Comparison of ENCODE assay signal across 9 cellular contexts in genomic region chr12:57766464-57767311, GRCh38. TPM values are rescaled to one million over a fixed set of nuclear protein-coding genes. Genes with fewer than 3 reads are reported as not detected.
DNase-seq lines count a peak whose midpoint lies in the region; ATAC-seq, FAIRE-seq and TF ChIP-seq lines count a peak whose summit lies in the region.
"Had no signal": no experiment of that assay in that cellular context is flagged by ENCODE, and none has a peak within 500 bp of the region (broad histone marks: within the 10 kb centered on the region; RNA-seq: fewer than 3 reads in every experiment).

Gene CYP27B1, minus strand, starts transcription at chr12:57767078. Its CDS starts 37 bp downstream, at chr12:57767041.

- H3K9ac ChIP-seq in IMR-90 (ENCODE audit: low read depth, low read length) = no peak within 1 kb of the TSS
- H3K9ac ChIP-seq in kidney (ENCODE audit: low read length in 2 of 2) = peak within 1 kb of the TSS; percentile 34 to 42

- no peak for TF ChIP-seq POLR2A in IMR-90 (IDR thresholded peaks at IDR 0.05; ENCODE audit: low read depth, low read length)
- TF ChIP-seq POLR2A in tibial nerve (IDR thresholded peaks at IDR 0.05) = no peak

- POLR2A ChIA-PET in IMR-90 (lab: Charles Lee; ENCODE audit: unreplicated experiment) = no interaction called here

- no peak within 1 kb of the TSS for H2BK20ac ChIP-seq in IMR-90 (ENCODE audit: low read depth, low read length)

- H3K4me1 Mint-ChIP-seq in CD14-positive monocyte = peaks cover 42% of the 10 kb centered on the region

- no peak within 1 kb of the TSS for H2BK15ac ChIP-seq in IMR-90 (ENCODE audit: low read depth, low read length)

- no TSS peak for BruUV-seq in IMR-90 (replicated peaks; lab: Mats Ljungman, UMichigan)

- H3K36me3 Mint-ChIP-seq in CD14-positive monocyte = peaks cover 23 to 27% of the 10 kb centered on the region in 2 donors

- WGBS in IMR-90 (ENCODE audit: extremely low coverage in 2 of 2, insufficient read length in 1 of 2), 2 experiments = 11% methylated on average over 24 of the region's 38 CpGs; no CpG with 5 or more reads in 1 of the 2 experiments
- WGBS in tibial nerve, 2 donors = 3 to 7% methylated on average over 25 to 38 of the region's 38 CpGs

- CTCF ChIA-PET in IMR-90 (lab: Yijun Ruan, JAX) = interaction anchor here (0.7 kb wide), 1 partner anchor 11 kb away, joined by 3 read pairs; no protein-coding TSS in a partner anchor

- H3K79me1 ChIP-seq in IMR-90 (ENCODE audit: low read depth in 1 of 2, low read length in 2 of 2) = peaks cover 10 to 14% of the 10 kb centered on the region in 2 experiments; a peak in 3 of 4 replicates

- H3K27ac Mint-ChIP-seq in CD14-positive monocyte = peak within 1 kb of the TSS in 1 of 7 donors; percentile 41

- H3K27ac ChIP-seq in IMR-90 (ENCODE audit: insufficient read depth, low read length) (no peak within 1 kb of the TSS), kidney (ENCODE audit: low read depth in 2 of 2, low read length in 2 of 2) (peak within 1 kb of the TSS in 1 of 2 donors; percentile 27), tibial nerve (no peak within 1 kb of the TSS)

- peaks cover 1% of the 10 kb centered on the region; the same call in 1 of the 2 replicates for H3K36me3 ChIP-seq in IMR-90 (ENCODE audit: control insufficient read depth, insufficient read depth, low read length)
- H3K36me3 ChIP-seq in kidney (ENCODE audit: control insufficient read depth in 1 of 2, insufficient read depth in 2 of 2, low read length in 2 of 2) = peaks cover 0 to 5% of the 10 kb centered on the region in 2 donors
- peaks cover 0 to 30% (median 0%) of the 10 kb centered on the region in 3 donors for H3K36me3 ChIP-seq in tibial nerve

- TF ChIP-seq CTCF in CD14-positive monocyte (IDR thresholded peaks at IDR 0.05) (no peak), IMR-90 (conservative IDR thresholded peaks at IDR 0.05; ENCODE audit: low read depth, low read length) (no peak), astrocyte of the cerebellum (IDR thresholded peaks at IDR 0.05; ENCODE audit: low read depth, low read length, missing control alignments) (no peak), kidney (IDR thresholded peaks at IDR 0.05; ENCODE audit: borderline replicate concordance, extremely low read depth, insufficient read depth) (no peak), tibial nerve (IDR thresholded peaks at IDR 0.05) (no peak)

- H3K27me3 ChIP-seq in IMR-90 (ENCODE audit: control insufficient read depth, insufficient read depth, low read length) (peaks cover 43% of the 10 kb centered on the region), tibial nerve (peaks cover 2 to 49% of the 10 kb centered on the region in 2 donors)

- peaks cover 51 to 55% (median 54%) of the 10 kb centered on the region in 3 donors for H3K27me3 Mint-ChIP-seq in CD14-positive monocyte (ENCODE audit: low read depth in 3 of 3)

- peaks cover 0 to 18% (median 5%) of the 10 kb centered on the region in 7 donors for H3K9me3 Mint-ChIP-seq in CD14-positive monocyte

- peak within 1 kb of the TSS; percentile 47 to 95 for H3K4me3 Mint-ChIP-seq in CD14-positive monocyte

- no peak within 1 kb of the TSS for H4K8ac ChIP-seq in IMR-90 (ENCODE audit: low read depth in 2 of 2, low read length in 2 of 2)

- H4K91ac ChIP-seq in IMR-90 (ENCODE audit: insufficient read depth, low read depth, low read length) = no peak within 1 kb of the TSS

- H2BK120ac ChIP-seq in IMR-90 (ENCODE audit: low read depth, low read length) = no peak within 1 kb of the TSS

- no peak within 1 kb of the TSS for H3K4ac ChIP-seq in IMR-90 (ENCODE audit: low read depth, low read length)

- FAIRE-seq in kidney (lab: Jason Lieb, UNC) = no peak
- FAIRE-seq: islet of Langerhans had no signal

- no peak within 1 kb of the TSS for H3K14ac ChIP-seq in IMR-90 (replicated peaks; ENCODE audit: low read depth, low read length)

- no peak within 1 kb of the TSS for H2AK5ac ChIP-seq in IMR-90 (ENCODE audit: low read depth, low read length)

- peaks cover 2% of the 10 kb centered on the region; the same call in 1 of the 2 replicates for H3K9me3 ChIP-seq in IMR-90 (ENCODE audit: control insufficient read depth, insufficient read depth, low read length)
- H3K9me3 ChIP-seq in kidney (ENCODE audit: control insufficient read depth in 1 of 2, low read length in 2 of 2) = no peaks in the 10 kb centered on the region
- no peaks in the 10 kb centered on the region for H3K9me3 ChIP-seq in tibial nerve

- TF ChIP-seq RAD21 in IMR-90 (IDR thresholded peaks at IDR 0.05; ENCODE audit: low read length) = no peak

- no peak within 1 kb of the TSS for H4K5ac ChIP-seq in IMR-90 (ENCODE audit: low read depth, low read length)

- H4K20me1 ChIP-seq in IMR-90 (ENCODE audit: insufficient read depth, low read length) = no peaks in the 10 kb centered on the region

- H3K9me1 ChIP-seq in IMR-90 (ENCODE audit: insufficient read depth, low read length) = peaks cover 9% of the 10 kb centered on the region

- dilution Hi-C loops in IMR-90 (cut with HindIII; ENCODE audit: low sequenced_read_pairs, unreplicated experiment) = no loop called here

- H3K23ac ChIP-seq in IMR-90 (ENCODE audit: low read depth, low read length) = peak within 1 kb of the TSS; percentile 71; the same call in 1 of the 2 replicates

- peak within 1 kb of the TSS; percentile 10 for H3K4me3 ChIP-seq in IMR-90 (ENCODE audit: insufficient read depth, low read depth, low read length)
- H3K4me3 ChIP-seq in astrocyte of the cerebellum (ENCODE audit: low read depth, low read length) = peak within 1 kb of the TSS; percentile 9
- peak within 1 kb of the TSS; percentile 55 to 59 for H3K4me3 ChIP-seq in kidney (ENCODE audit: low read length in 2 of 2)
- H3K4me3 ChIP-seq in tibial nerve = peak within 1 kb of the TSS in 3 of 4 donors; percentile 12 to 46 (median 41)

- H2BK5ac ChIP-seq in IMR-90 (ENCODE audit: low read depth, low read length, poor library complexity, severe bottlenecking) = no peak within 1 kb of the TSS

- H3K4me1 ChIP-seq in IMR-90 (ENCODE audit: control insufficient read depth, insufficient read depth, low read length) (peaks cover 11% of the 10 kb centered on the region; the same call in 1 of the 2 replicates), kidney (ENCODE audit: control insufficient read depth in 1 of 2, insufficient read depth in 1 of 2, low read depth in 1 of 2, low read length in 2 of 2) (peaks cover 17 to 30% of the 10 kb centered on the region in 2 donors), tibial nerve (peaks cover 0 to 43% (median 35%) of the 10 kb centered on the region in 4 donors)

- no peak within 1 kb of the TSS for H2AK9ac ChIP-seq in IMR-90 (replicated peaks; ENCODE audit: low read depth, low read length, poor library complexity)

- no peak for DNase-seq in CD14-positive monocyte (ENCODE audit: low spot score)
- DNase-seq in IMR-90 = peak; percentile 7
- DNase-seq in astrocyte of the cerebellum (ENCODE audit: low read depth) = no peak
- no peak for DNase-seq in kidney
- no peak for DNase-seq in tibial nerve (ENCODE audit: low spot score in 2 of 2)

- H3K4me2 ChIP-seq in IMR-90 (ENCODE audit: low read depth, low read length) = peak within 1 kb of the TSS; percentile 70

- intact Hi-C loops in CD14-positive monocyte (cut with micrococcal nuclease) (no loop called here), IMR-90 (cut with micrococcal nuclease) (no loop called here), kidney (cut with DNase I) (no loop called here)

- ATAC-seq in IMR-90 (ENCODE audit: low read depth) = peak; percentile 30
- ATAC-seq in GM21825 (IDR thresholded peaks at IDR 0.05; ENCODE audit: unreplicated experiment) = no peak
- ATAC-seq in GM19023 (IDR thresholded peaks at IDR 0.05; ENCODE audit: unreplicated experiment) = no peak
- no peak for ATAC-seq in GM18517 (IDR thresholded peaks at IDR 0.05; ENCODE audit: unreplicated experiment)

- H3K18ac ChIP-seq in IMR-90 (ENCODE audit: low read depth, low read length) = no peak within 1 kb of the TSS

- no peak within 1 kb of the TSS for H3K56ac ChIP-seq in IMR-90 (ENCODE audit: extremely low read depth, insufficient read depth, low read length)

- peak within 1 kb of the TSS; percentile 82 for H2AFZ ChIP-seq in IMR-90 (replicated peaks; ENCODE audit: low read length, poor library complexity)

- in situ Hi-C loops in IMR-90 (cut with MboI; ENCODE audit: low sequenced_read_pairs) = no loop called here
- in situ Hi-C loops in astrocyte of the cerebellum (cut with HindIII; ENCODE audit: low sequenced_read_pairs) = no loop called here

- no peak for TF ChIP-seq EP300 in tibial nerve (IDR thresholded peaks at IDR 0.05)

TF ChIP-seq in IMR-90, 13 proteins besides CTCF, POLR2A, EP300 and RAD21:
- peak; percentile 36; the same call in 1 of the 2 replicates for TF ChIP-seq CEBPB (IDR thresholded peaks at IDR 0.05; ENCODE audit: low read depth, low read length)
- TF ChIP-seq ELK1 (IDR thresholded peaks at IDR 0.05; ENCODE audit: borderline replicate concordance, low read depth, low read length) = no peak

RNA-seq across cellular contexts. Expression of gene CYP27B1, which starts in this region (rescaled TPM):
- polyA plus RNA-seq in CD14-positive monocyte = not detected
- 0.36 and 0.56 TPM in 2 replicates for total RNA-seq in IMR-90 (2012; rRNA removed)
- 0.80 and 1.3 TPM in 2 replicates for polyA plus RNA-seq in IMR-90 (2012; rRNA removed)
- polyA plus RNA-seq in IMR-90 (2012; cell fraction: cytosol; rRNA removed) = 0.38 and 0.49 TPM in 2 replicates
- 10.4 and 13.8 TPM in 2 replicates for polyA plus RNA-seq in IMR-90 (2012; cell fraction: nucleus; rRNA removed; ENCODE audit: low replicate concordance)
- 3.5 TPM for total RNA-seq in kidney
- polyA plus RNA-seq in kidney (ENCODE audit: insufficient read depth, low read depth, low replicate concordance) = 33.4 TPM
- total RNA-seq in tibial nerve = 1 to 10 TPM in 1 of 4 donors, not detected in 3; 3.0 TPM
